9 cellular contexts compared by ENCODE assay signal in genomic region chr11:81237139-81237538, GRCh38.
DNase-seq lines count a peak whose midpoint lies in the region; ATAC-seq lines count a peak whose summit lies in the region.
"Had no signal": no experiment of that assay in that cellular context is flagged by ENCODE, and none has a peak within 500 bp of the region (broad histone marks: within the 10 kb centered on the region; RNA-seq: fewer than 3 reads in every experiment).

No MANE protein-coding gene starts in this region.

- DNase-seq in NOMO-1 treated with DMSO at 0.1 percent for 48 hours (lab: John Stamatoyannopoulos, UW; ENCODE audit: unreplicated experiment) (peak; percentile 50), NOMO-1 treated with dmso at 0.1 percent for 144 hours (lab: John Stamatoyannopoulos, UW; ENCODE audit: unreplicated experiment) (no peak), LoVo (ENCODE audit: low spot score) (peak; percentile 58), SKM-1 treated with dmso at 0.1 percent for 144 hours (lab: John Stamatoyannopoulos, UW; ENCODE audit: unreplicated experiment) (peak; percentile 47), iPS DF 4.7 (ENCODE audit: extremely low read depth, low spot score) (peak; percentile 22)
- DNase-seq in naive thymus-derived CD4-positive, alpha-beta T cell, result no peak

- H3K27me3 Mint-ChIP-seq in naive thymus-derived CD4-positive, alpha-beta T cell, result no peaks in the 10 kb centered on the region

- intact Hi-C loops in naive thymus-derived CD4-positive, alpha-beta T cell (cut with micrococcal nuclease), result no loop called here

- H3K9me3 Mint-ChIP-seq in naive thymus-derived CD4-positive, alpha-beta T cell, result peaks cover 0 to 5% (median 0%) of the 10 kb centered on the region in 11 donors

- no peak for ATAC-seq in GM18511 (IDR thresholded peaks at IDR 0.05; ENCODE audit: unreplicated experiment)
- ATAC-seq in naive thymus-derived CD4-positive, alpha-beta T cell, result no peak
- ATAC-seq in HG03571 (IDR thresholded peaks at IDR 0.05; ENCODE audit: unreplicated experiment), result no peak

- no peaks in the 10 kb centered on the region for H3K4me1 ChIP-seq in naive thymus-derived CD4-positive, alpha-beta T cell (ENCODE audit: control insufficient read depth in 2 of 2, insufficient read depth in 2 of 2, low read length in 2 of 2)

- H3K27ac ChIP-seq in naive thymus-derived CD4-positive, alpha-beta T cell (ENCODE audit: low read depth, low read length), result no peak overlapping the region
- H3K27ac ChIP-seq: BLaER1 treated with 17β-estradiol and CSF1 and Interleukin-3, amounts not matched to agents 10 nM and 100 nM had no signal

- H3K4me3 Mint-ChIP-seq in naive thymus-derived CD4-positive, alpha-beta T cell, result no peak overlapping the region

- H3K9me3 ChIP-seq in naive thymus-derived CD4-positive, alpha-beta T cell (ENCODE audit: control insufficient read depth in 2 of 3, low read length in 3 of 3), result no peaks in the 10 kb centered on the region
- H3K9me3 ChIP-seq: BLaER1 treated with 17β-estradiol and CSF1 and Interleukin-3, amounts not matched to agents 10 nM and 100 nM had no signal

- H3K4me3 ChIP-seq in naive thymus-derived CD4-positive, alpha-beta T cell (ENCODE audit: low read length), result no peak overlapping the region
- H3K4me3 ChIP-seq: BLaER1 treated with 17β-estradiol and CSF1 and Interleukin-3, amounts not matched to agents 10 nM and 100 nM had no signal

- POLR2A ChIA-PET in naive thymus-derived CD4-positive, alpha-beta T cell (lab: Charles Lee), result no interaction called here

- no peak overlapping the region for H3K27ac Mint-ChIP-seq in naive thymus-derived CD4-positive, alpha-beta T cell

- CTCF ChIA-PET in naive thymus-derived CD4-positive, alpha-beta T cell (lab: Charles Lee), result no interaction called here

- no peaks in the 10 kb centered on the region for H3K36me3 ChIP-seq in naive thymus-derived CD4-positive, alpha-beta T cell (ENCODE audit: control insufficient read depth in 2 of 3, insufficient read depth in 3 of 3, low read length in 3 of 3)
- H3K36me3 ChIP-seq: BLaER1 treated with 17β-estradiol and CSF1 and Interleukin-3, amounts not matched to agents 10 nM and 100 nM had no signal

- no peaks in the 10 kb centered on the region for H3K4me1 Mint-ChIP-seq in naive thymus-derived CD4-positive, alpha-beta T cell

- H3K27me3 ChIP-seq in naive thymus-derived CD4-positive, alpha-beta T cell (ENCODE audit: control insufficient read depth in 2 of 2, insufficient read depth in 2 of 2, low read length in 2 of 2), result no peaks in the 10 kb centered on the region
- H3K27me3 ChIP-seq: BLaER1 treated with 17β-estradiol and CSF1 and Interleukin-3, amounts not matched to agents 10 nM and 100 nM had no signal

- H3K36me3 Mint-ChIP-seq in naive thymus-derived CD4-positive, alpha-beta T cell, result no peaks in the 10 kb centered on the region

Comparison
In these comparisons a context has a peak if more than half of its experiments do, and no peak if none do; other contexts are left out.
1. DNase-seq: peak in NOMO-1 treated with DMSO at 0.1 percent for 48 hours (single experiment), LoVo (single experiment), SKM-1 treated with dmso at 0.1 percent for 144 hours (single experiment) and iPS DF 4.7 (single experiment); none in NOMO-1 treated with dmso at 0.1 percent for 144 hours (single experiment) and naive thymus-derived CD4-positive, alpha-beta T cell (0 of 9).